ENCODE assay signal across 14 cellular contexts in genomic region chr10:117804470-117805011, GRCh38.
A peak's percentile ranks its signal among the peaks of the same experiment; 100 is the strongest.
DNase-seq lines count a peak whose midpoint lies in the region; ATAC-seq and TF ChIP-seq lines count a peak whose summit lies in the region.
"Had no signal": no experiment of that assay in that cellular context is flagged by ENCODE, and none has a peak within 500 bp of the region (broad histone marks: within the 10 kb centered on the region; RNA-seq: fewer than 3 reads in every experiment).

No MANE protein-coding gene starts in this region.

- H3K4me1 Mint-ChIP-seq in activated CD4-positive, alpha-beta memory T cell treated with anti-CD3 and anti-CD28 coated beads for 36 hours (ENCODE audit: low read depth) = no peaks in the 10 kb centered on the region

- no peaks in the 10 kb centered on the region for H3K9me3 ChIP-seq in mucosa of descending colon

- H3K36me3 Mint-ChIP-seq in activated CD4-positive, alpha-beta memory T cell treated with anti-CD3 and anti-CD28 coated beads for 36 hours = no peaks in the 10 kb centered on the region

- no peak overlapping the region for H3K4me3 Mint-ChIP-seq in activated CD4-positive, alpha-beta memory T cell treated with anti-CD3 and anti-CD28 coated beads for 36 hours

- H3K9me3 Mint-ChIP-seq in activated CD4-positive, alpha-beta memory T cell treated with anti-CD3 and anti-CD28 coated beads for 36 hours = peaks cover under 1% of the 10 kb centered on the region

- no peaks in the 10 kb centered on the region for H3K4me1 ChIP-seq in mucosa of descending colon (ENCODE audit: low read depth)

- DNase-seq in Ammon's horn (ENCODE audit: low spot score) = peak; percentile 87
- DNase-seq in cerebellar cortex (ENCODE audit: low spot score) = peak; percentile 2
- DNase-seq in middle frontal gyrus (ENCODE audit: extremely low spot score, low spot score) = peak; percentile 19
- no peak for DNase-seq in activated CD4-positive, alpha-beta memory T cell treated with anti-CD3 and anti-CD28 coated beads for 36 hours
- DNase-seq in mucosa of descending colon = no peak
- no peak for DNase-seq in stimulated activated CD4-positive, alpha-beta T cell treated with anti-CD3 and anti-CD28 coated beads, Interleukin-1b, Interleukin-23, amount 100 ng/mL, for 48 hours
- DNase-seq: cortex of kidney, glutamatergic neuron, mesendoderm, NCI-H1930 had no signal

- POLR2A ChIA-PET in activated CD4-positive, alpha-beta memory T cell treated with anti-CD3 and anti-CD28 coated beads for 36 hours (lab: Charles Lee) = interaction anchor here (0.6 kb wide), 1 partner anchor 137 kb away, joined by 3 read pairs; no protein-coding TSS in a partner anchor

- intact Hi-C loops in activated CD4-positive, alpha-beta memory T cell treated with anti-CD3 and anti-CD28 coated beads for 36 hours (cut with micrococcal nuclease) = no loop called here
- intact Hi-C loops in mucosa of descending colon (cut with DNase I, micrococcal nuclease) = no loop called here

- peaks cover 4% of the 10 kb centered on the region for H3K27me3 Mint-ChIP-seq in activated CD4-positive, alpha-beta memory T cell treated with anti-CD3 and anti-CD28 coated beads for 36 hours

- H3K4me3 ChIP-seq in mucosa of descending colon = no peak overlapping the region

- ATAC-seq in HG03175 (IDR thresholded peaks at IDR 0.05; ENCODE audit: unreplicated experiment) = peak; percentile 42
- no peak for ATAC-seq in GM21528 (IDR thresholded peaks at IDR 0.05; ENCODE audit: low FRiP score, unreplicated experiment)
- ATAC-seq in mucosa of descending colon = no peak
- ATAC-seq: activated naive CD4-positive, alpha-beta T cell treated with anti-CD3 and anti-CD28 coated beads, Interleukin-2, amount 50 U/mL, for 72 hours; sciatic nerve had no signal

- TF ChIP-seq CTCF in mucosa of descending colon (IDR thresholded peaks at IDR 0.05) = no peak

- CTCF ChIA-PET in activated CD4-positive, alpha-beta memory T cell treated with anti-CD3 and anti-CD28 coated beads for 36 hours (lab: Charles Lee) = no interaction called here

- no peak overlapping the region for H3K27ac Mint-ChIP-seq in activated CD4-positive, alpha-beta memory T cell treated with anti-CD3 and anti-CD28 coated beads for 36 hours
- H3K27ac Mint-ChIP-seq: activated naive CD4-positive, alpha-beta T cell treated with anti-CD3 and anti-CD28 coated beads, Interleukin-2, amount 50 U/mL, for 72 hours had no signal

- H3K36me3 ChIP-seq in mucosa of descending colon (ENCODE audit: low read depth) = no peaks in the 10 kb centered on the region

Comparison
In these comparisons a context has a peak if more than half of its experiments do, and no peak if none do; other contexts are left out.
1. DNase-seq: peak in Ammon's horn (single experiment), cerebellar cortex (single experiment) and middle frontal gyrus (single experiment); none in activated CD4-positive, alpha-beta memory T cell treated with anti-CD3 and anti-CD28 coated beads for 36 hours (single experiment), mucosa of descending colon (0 of 3) and stimulated activated CD4-positive, alpha-beta T cell treated with anti-CD3 and anti-CD28 coated beads, Interleukin-1b, Interleukin-23, amount 100 ng/mL, for 48 hours (single experiment).